In genomic region chr19:20607943-20608342, GRCh38 we compare ENCODE assay signal across 31 cellular contexts.
"Had no signal": no experiment of that assay in that cellular context is flagged by ENCODE, and none has a peak within 500 bp of the region (broad histone marks: within the 10 kb centered on the region; RNA-seq: fewer than 3 reads in every experiment).

No MANE protein-coding gene starts in this region.

- H3K27ac ChIP-seq: brain microvascular endothelial cell, WERI-Rb-1 had no signal

- H3K4me3 Mint-ChIP-seq: activated CD4-positive, alpha-beta T cell treated with anti-CD3 and anti-CD28 coated beads, Interleukin-2, amount 10 ng/mL, durations not matched to agents 24 days and 14 days; activated CD8-positive, alpha-beta T cell treated with anti-CD3 and anti-CD28 coated beads for 36 hours; activated naive CD8-positive, alpha-beta T cell treated with anti-CD3 and anti-CD28 coated beads for 36 hours; activated T-cell treated with anti-CD3 and anti-CD28 coated beads, Interleukin-2, amount 50 U/mL, for 72 hours; activated T-helper 17 cell treated with anti-CD3 and anti-CD28 coated beads, Interleukin-2, amount 50 U/mL, for 72 hours; IgD-negative memory B cell had no signal

- H3K27me3 ChIP-seq: brain microvascular endothelial cell had no signal

- H3K27ac Mint-ChIP-seq: activated CD4-positive, alpha-beta T cell treated with anti-CD3 and anti-CD28 coated beads, Interleukin-2, amount 10 ng/mL, durations not matched to agents 24 days and 14 days; activated CD8-positive, alpha-beta T cell treated with anti-CD3 and anti-CD28 coated beads for 36 hours; activated naive CD8-positive, alpha-beta T cell treated with anti-CD3 and anti-CD28 coated beads for 36 hours; activated T-cell treated with anti-CD3 and anti-CD28 coated beads, Interleukin-2, amount 50 U/mL, for 72 hours; activated T-helper 17 cell treated with anti-CD3 and anti-CD28 coated beads, Interleukin-2, amount 50 U/mL, for 72 hours; IgD-negative memory B cell had no signal

- H3K4me1 Mint-ChIP-seq: activated CD4-positive, alpha-beta T cell treated with anti-CD3 and anti-CD28 coated beads, Interleukin-2, amount 10 ng/mL, durations not matched to agents 24 days and 14 days; activated naive CD8-positive, alpha-beta T cell treated with anti-CD3 and anti-CD28 coated beads for 36 hours had no signal

- H3K27me3 Mint-ChIP-seq: activated CD4-positive, alpha-beta T cell treated with anti-CD3 and anti-CD28 coated beads, Interleukin-2, amount 10 ng/mL, durations not matched to agents 24 days and 14 days; activated CD8-positive, alpha-beta T cell treated with anti-CD3 and anti-CD28 coated beads for 36 hours; activated naive CD8-positive, alpha-beta T cell treated with anti-CD3 and anti-CD28 coated beads for 36 hours; activated T-helper 17 cell treated with anti-CD3 and anti-CD28 coated beads, Interleukin-2, amount 50 U/mL, for 72 hours; IgD-negative memory B cell had no signal

- H3K36me3 ChIP-seq: brain microvascular endothelial cell, WERI-Rb-1 had no signal

- ATAC-seq: activated CD8-positive, alpha-beta T cell treated with anti-CD3 and anti-CD28 coated beads for 36 hours; activated T-cell treated with anti-CD3 and anti-CD28 coated beads, Interleukin-2, amount 50 U/mL, for 72 hours; activated T-helper 17 cell treated with anti-CD3 and anti-CD28 coated beads, Interleukin-2, amount 50 U/mL, for 72 hours had no signal

- DNase-seq: activated CD4-positive, alpha-beta T cell treated with anti-CD3 and anti-CD28 coated beads, Interleukin-2, amount 10 ng/mL, durations not matched to agents 24 days and 14 days; activated CD4-positive, alpha-beta T cell treated with anti-CD3 and anti-CD28 coated beads, Interleukin-2, amount 50 U/mL, for 4 hours; activated CD8-positive, alpha-beta T cell treated with anti-CD3 and anti-CD28 coated beads for 36 hours; activated effector memory CD4-positive, alpha-beta T cell treated with anti-CD3 and anti-CD28 coated beads, Interleukin-2, amount 50 U/mL, for 16 hours; activated naive CD4-positive, alpha-beta T cell; activated naive CD4-positive, alpha-beta T cell treated with anti-CD3 and anti-CD28 coated beads, Interleukin-2, amount 50 U/mL, for 16 hours; activated naive CD8-positive, alpha-beta T cell treated with anti-CD3 and anti-CD28 coated beads for 36 hours; activated T-cell treated with anti-CD3 and anti-CD28 coated beads, Interleukin-2, amount 50 U/mL, for 1 hour; activated T-cell treated with anti-CD3 and anti-CD28 coated beads, Interleukin-2, amount 50 U/mL, for 72 hours; amniotic stem cell; aorta; brain microvascular endothelial cell; central memory CD4-positive, alpha-beta T cell; Kasumi-1; KBM-7; MM.1S; MV-4-11; NCI-H1436; NCI-H1694; NCI-H1930; NCI-H2107; NCI-H510A; OCI-M1; Right ventricle myocardium superior; SW 1271; T-helper 1 cell; T-helper 2 cell; T-helper 9 cell; WERI-Rb-1 had no signal
